ENCODE assay signal across 1 cellular context in genomic region chr19:39410620-39411005, GRCh38.
TF ChIP-seq lines count a peak whose summit lies in the region.

No MANE protein-coding gene starts in this region.

TF ChIP-seq in GM23338, 12 proteins besides CTCF, POLR2A, EP300 and RAD21 (continued from another document):
- TF ChIP-seq REST (IDR thresholded peaks at IDR 0.05; ENCODE audit: unreplicated experiment) (no peak), JUNB (IDR thresholded peaks at IDR 0.05; ENCODE audit: unreplicated experiment) (no peak)
